1 cellular context compared by ENCODE assay signal in genomic region chr14:102545461-102546265, GRCh38.
A peak's percentile ranks its signal among the peaks of the same experiment; 100 is the strongest.
TF ChIP-seq lines count a peak whose summit lies in the region.

No MANE protein-coding gene starts in this region.

TF ChIP-seq in HepG2, 621 proteins besides CTCF, POLR2A, EP300 and RAD21 (continued from another document and continues in another):
- TF ChIP-seq ARID4A (CRISPR knock-in tag; IDR thresholded peaks at IDR 0.05; ENCODE audit: borderline replicate concordance) (peak; percentile 36; the same call in 1 of the 2 replicates), NFE2L2 (IDR thresholded peaks at IDR 0.05; ENCODE audit: low read length) (no peak), ZNF33B (CRISPR knock-in tag; IDR thresholded peaks at IDR 0.05) (no peak; the same call in 1 of the 2 replicates), RBAK (CRISPR knock-in tag; IDR thresholded peaks at IDR 0.05) (no peak), TRIM24 (CRISPR knock-in tag; IDR thresholded peaks at IDR 0.05) (no peak), ZNF446 (CRISPR knock-in tag; IDR thresholded peaks at IDR 0.05) (no peak), ZBTB7B (CRISPR knock-in tag; IDR thresholded peaks at IDR 0.05) (peak; percentile 28; the same call in 1 of the 2 replicates), ZNF543 (CRISPR knock-in tag; IDR thresholded peaks at IDR 0.05) (no peak), HNF1B (CRISPR knock-in tag; IDR thresholded peaks at IDR 0.05) (no peak), SRSF9 (IDR thresholded peaks at IDR 0.05; ENCODE audit: borderline replicate concordance, insufficient read depth, low read depth, low read length, poor library complexity, severe bottlenecking) (no peak), PHF21A (CRISPR knock-in tag; IDR thresholded peaks at IDR 0.05) (no peak), ZNF562 (CRISPR knock-in tag; IDR thresholded peaks at IDR 0.05; ENCODE audit: borderline replicate concordance) (no peak), SIN3A (IDR thresholded peaks at IDR 0.05; ENCODE audit: borderline replicate concordance, low read depth, low read length) (no peak), ZNF17 (CRISPR knock-in tag; IDR thresholded peaks at IDR 0.05) (no peak), CREBL2 (CRISPR knock-in tag; IDR thresholded peaks at IDR 0.05; ENCODE audit: borderline replicate concordance) (0 out of 2 replicates have a peak, but pooled peaks have one; percentile 8), YEATS2 (CRISPR knock-in tag; IDR thresholded peaks at IDR 0.05; ENCODE audit: borderline replicate concordance) (peak; percentile 33; the same call in 1 of the 2 replicates), HOMEZ (CRISPR knock-in tag; IDR thresholded peaks at IDR 0.05; ENCODE audit: low read depth) (no peak), ZNF317 (CRISPR knock-in tag; IDR thresholded peaks at IDR 0.05) (peak; percentile 58; the same call in 1 of the 2 replicates), ZGPAT (CRISPR knock-in tag; IDR thresholded peaks at IDR 0.05) (no peak; the same call in 1 of the 2 replicates), CREM (IDR thresholded peaks at IDR 0.05) (peak; percentile 18; the same call in 1 of the 2 replicates), CREM (CRISPR knock-in tag; IDR thresholded peaks at IDR 0.05) (no peak), ZSCAN30 (CRISPR knock-in tag; IDR thresholded peaks at IDR 0.05) (no peak), ZNF720 (CRISPR knock-in tag; IDR thresholded peaks at IDR 0.05) (no peak), ZFY (CRISPR knock-in tag; IDR thresholded peaks at IDR 0.05) (peak; percentile 89), ZNF367 (CRISPR knock-in tag; IDR thresholded peaks at IDR 0.05; ENCODE audit: borderline replicate concordance) (no peak), ZNF629 (CRISPR knock-in tag; conservative IDR thresholded peaks at IDR 0.05) (no peak), CHD2 (IDR thresholded peaks at IDR 0.05; ENCODE audit: low read depth, low read length) (peak; percentile 59), DMAP1 (CRISPR knock-in tag; IDR thresholded peaks at IDR 0.05) (peak; percentile 51; the same call in 1 of the 2 replicates), ZBTB7A (CRISPR knock-in tag; IDR thresholded peaks at IDR 0.05) (no peak), ZFP82 (CRISPR knock-in tag; IDR thresholded peaks at IDR 0.05; ENCODE audit: borderline replicate concordance) (no peak), ZNF460 (CRISPR knock-in tag; IDR thresholded peaks at IDR 0.05; ENCODE audit: borderline replicate concordance) (no peak), SRF (IDR thresholded peaks at IDR 0.05; ENCODE audit: low read depth, low read length) (no peak), ZHX1 (CRISPR knock-in tag; IDR thresholded peaks at IDR 0.05; ENCODE audit: low read depth) (no peak), FOXA1 (IDR thresholded peaks at IDR 0.05) (no peak), FOXA1 (CRISPR knock-in tag; IDR thresholded peaks at IDR 0.05) (no peak), LRRFIP1 (CRISPR knock-in tag; conservative IDR thresholded peaks at IDR 0.05) (no peak), KDM6A (CRISPR knock-in tag; IDR thresholded peaks at IDR 0.05; ENCODE audit: low read depth) (no peak), ARNT2 (CRISPR knock-in tag; IDR thresholded peaks at IDR 0.05; ENCODE audit: low read depth) (no peak), ZNF34 (CRISPR knock-in tag; IDR thresholded peaks at IDR 0.05; ENCODE audit: borderline replicate concordance) (no peak), ZNF275 (CRISPR knock-in tag; IDR thresholded peaks at IDR 0.05; ENCODE audit: borderline replicate concordance) (no peak), ETV5 (CRISPR knock-in tag; IDR thresholded peaks at IDR 0.05; ENCODE audit: borderline replicate concordance) (peak; percentile 39; the same call in 1 of the 2 replicates), TBX2 (CRISPR knock-in tag; IDR thresholded peaks at IDR 0.05; ENCODE audit: borderline replicate concordance) (no peak), REL (CRISPR knock-in tag; conservative IDR thresholded peaks at IDR 0.05) (0 out of 2 replicates have a peak, but pooled peaks have one; percentile 10), ZFP1 (CRISPR knock-in tag; IDR thresholded peaks at IDR 0.05) (no peak), TMF1 (CRISPR knock-in tag; IDR thresholded peaks at IDR 0.05; ENCODE audit: low read depth) (no peak), ZNF501 (CRISPR knock-in tag; IDR thresholded peaks at IDR 0.05) (peak; percentile 38), MAFF (IDR thresholded peaks at IDR 0.05; ENCODE audit: low read depth, low read length) (no peak), ZBTB25 (CRISPR knock-in tag; IDR thresholded peaks at IDR 0.05) (no peak), DRAP1 (CRISPR knock-in tag; IDR thresholded peaks at IDR 0.05) (peak; percentile 35; the same call in 1 of the 2 replicates), U2AF1 (optimal IDR thresholded peaks at IDR 0.05; ENCODE audit: low read depth, low read length) (no peak), ZNF430 (CRISPR knock-in tag; IDR thresholded peaks at IDR 0.05) (no peak), FOXK1 (CRISPR knock-in tag; IDR thresholded peaks at IDR 0.05; ENCODE audit: borderline replicate concordance, low read depth) (no peak), ADNP (CRISPR knock-in tag; IDR thresholded peaks at IDR 0.05) (no peak), ZNF234 (CRISPR knock-in tag; conservative IDR thresholded peaks at IDR 0.05) (no peak), ZNF230 (CRISPR knock-in tag; IDR thresholded peaks at IDR 0.05) (no peak), NR1H2 (CRISPR knock-in tag; IDR thresholded peaks at IDR 0.05; ENCODE audit: borderline replicate concordance, low read depth) (no peak)
